Comparison of ENCODE assay signal across 7 cellular contexts in genomic region chr17:30176845-30177244, GRCh38. TPM values are rescaled to one million over a fixed set of nuclear protein-coding genes. Genes with fewer than 3 reads are reported as not detected.
"Had no signal": no experiment of that assay in that cellular context is flagged by ENCODE, and none has a peak within 500 bp of the region (broad histone marks: within the 10 kb centered on the region; RNA-seq: fewer than 3 reads in every experiment).

No MANE protein-coding gene starts in this region.

- ATAC-seq: GM23338, HepG2 had no signal

- H3K27ac ChIP-seq: HL-60 had no signal

- DNase-seq: H9, HCEC 1CT had no signal

- H3K27ac Mint-ChIP-seq: GM23338, IgD-negative memory B cell had no signal

- H3K4me1 Mint-ChIP-seq: GM23338, H9 had no signal

- H3K4me3 Mint-ChIP-seq: GM23338, H9, IgD-negative memory B cell had no signal

- H3K27me3 Mint-ChIP-seq: IgD-negative memory B cell had no signal

- H3K4me3 ChIP-seq: GM23338 had no signal

RNA-seq across cellular contexts. Expression of gene SLC6A4, which starts 58.7 kb away (rescaled TPM):
- total RNA-seq: HT1080 had no signal
